3 cellular contexts compared by ENCODE assay signal in genomic region chr6:73691512-73691911, GRCh38.
TF ChIP-seq lines count a peak whose summit lies in the region.

No MANE protein-coding gene starts in this region.

TF ChIP-seq in SK-N-SH, 30 proteins besides CTCF, POLR2A, EP300 and RAD21:
- peak; percentile 24; the same call in 1 of the 2 replicates for TF ChIP-seq FOSL2 (IDR thresholded peaks at IDR 0.05; ENCODE audit: borderline replicate concordance, low read depth)
- TF ChIP-seq SIN3A (IDR thresholded peaks at IDR 0.05; ENCODE audit: borderline replicate concordance, low read depth, low read length) = no peak
- no peak for TF ChIP-seq PBX3 (IDR thresholded peaks at IDR 0.05)
- no peak for TF ChIP-seq SMC3 (IDR thresholded peaks at IDR 0.05; ENCODE audit: low read depth, low read length)
- peak; percentile 24; the same call in 1 of the 2 replicates for TF ChIP-seq JUND (IDR thresholded peaks at IDR 0.05)
- TF ChIP-seq ELF1 (IDR thresholded peaks at IDR 0.05) = no peak
TF ChIP-seq in SK-N-SH: peak in this region for 2.

TF ChIP-seq in SK-N-SH treated with all-trans-retinoic acid at 6 μM for 48 hours, 23 proteins besides CTCF, POLR2A, EP300 and RAD21:
- TF ChIP-seq ZC3H10 (CRISPR knock-in tag; IDR thresholded peaks at IDR 0.05) = no peak
- TF ChIP-seq ZFP3 (CRISPR knock-in tag; IDR thresholded peaks at IDR 0.05) = no peak
- TF ChIP-seq SNAI2 (CRISPR knock-in tag; IDR thresholded peaks at IDR 0.05) = no peak
- TF ChIP-seq CREB5 (CRISPR knock-in tag; IDR thresholded peaks at IDR 0.05; ENCODE audit: low read depth) = no peak
- no peak for TF ChIP-seq ARNTL (CRISPR knock-in tag; IDR thresholded peaks at IDR 0.05; ENCODE audit: borderline replicate concordance, low read depth)
- TF ChIP-seq ZNF8 (CRISPR knock-in tag; IDR thresholded peaks at IDR 0.05) = no peak
- TF ChIP-seq ISL1 (CRISPR knock-in tag; IDR thresholded peaks at IDR 0.05) = no peak
- TF ChIP-seq CSDC2 (CRISPR knock-in tag; IDR thresholded peaks at IDR 0.05) = no peak

TF ChIP-seq in GM12891, 5 proteins besides CTCF, POLR2A, EP300 and RAD21:
- TF ChIP-seq SPI1 (IDR thresholded peaks at IDR 0.05; ENCODE audit: low read depth, low read length) (no peak), TAF1 (IDR thresholded peaks at IDR 0.05; ENCODE audit: low read depth, low read length) (no peak), POU2F2 (IDR thresholded peaks at IDR 0.05; ENCODE audit: low read depth, low read length) (no peak), PAX5 (IDR thresholded peaks at IDR 0.05; ENCODE audit: insufficient read depth, low read length, severe bottlenecking) (no peak), POLR2AphosphoS5 (IDR thresholded peaks at IDR 0.05; ENCODE audit: low read depth, low read length) (no peak)
